ENCODE assay signal across 1 cellular context in the genomic region with DNA sequence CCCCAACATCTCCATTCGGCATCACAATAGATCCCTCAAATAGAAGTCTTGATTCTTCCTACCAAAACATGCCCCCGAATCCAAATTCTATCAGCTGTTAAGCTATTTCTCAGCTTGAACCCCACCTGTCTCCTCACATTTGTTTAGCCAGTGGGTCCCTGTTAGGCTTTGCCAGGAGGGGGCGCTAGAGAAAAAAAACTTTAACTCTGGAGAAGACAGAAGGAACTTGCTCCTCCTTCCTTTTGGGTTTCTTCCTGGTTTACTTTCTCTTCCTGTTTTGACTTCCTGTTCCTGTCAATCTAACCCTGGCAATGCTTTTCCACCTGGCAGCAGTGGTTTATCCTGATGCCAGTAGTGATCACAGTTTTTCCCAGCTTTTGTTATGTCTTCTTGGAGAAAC.
TF ChIP-seq lines count a peak whose summit lies in the region.

No MANE protein-coding gene starts in this region.

TF ChIP-seq in K562, 482 proteins besides CTCF, POLR2A, EP300 and RAD21 (continued from another document):
- TF ChIP-seq MGA (IDR thresholded peaks at IDR 0.05), result no peak
- TF ChIP-seq SPI1 (IDR thresholded peaks at IDR 0.05; ENCODE audit: borderline replicate concordance, low read depth, low read length), result peak; percentile 91
- TF ChIP-seq HMG20B (CRISPR knock-in tag; IDR thresholded peaks at IDR 0.05), result no peak
- TF ChIP-seq BRF2 (IDR thresholded peaks at IDR 0.05; ENCODE audit: borderline replicate concordance, insufficient read depth, insufficient read length), result no peak
